ENCODE assay signal across 8 cellular contexts in genomic region chr13:27171244-27171829, GRCh38. TPM values are rescaled to one million over a fixed set of nuclear protein-coding genes. Genes with fewer than 3 reads are reported as not detected.
DNase-seq lines count a peak whose midpoint lies in the region; ATAC-seq and TF ChIP-seq lines count a peak whose summit lies in the region.

A gene with protein sequence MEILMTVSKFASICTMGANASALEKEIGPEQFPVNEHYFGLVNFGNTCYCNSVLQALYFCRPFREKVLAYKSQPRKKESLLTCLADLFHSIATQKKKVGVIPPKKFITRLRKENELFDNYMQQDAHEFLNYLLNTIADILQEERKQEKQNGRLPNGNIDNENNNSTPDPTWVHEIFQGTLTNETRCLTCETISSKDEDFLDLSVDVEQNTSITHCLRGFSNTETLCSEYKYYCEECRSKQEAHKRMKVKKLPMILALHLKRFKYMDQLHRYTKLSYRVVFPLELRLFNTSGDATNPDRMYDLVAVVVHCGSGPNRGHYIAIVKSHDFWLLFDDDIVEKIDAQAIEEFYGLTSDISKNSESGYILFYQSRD (minus strand): TSS chr13:27171811. CDS start chr13:27171639, 172 bp downstream.

- CTCF ChIA-PET in activated CD8-positive, alpha-beta T cell treated with anti-CD3 and anti-CD28 coated beads, Interleukin-2, amount 10 ng/mL, durations not matched to agents 7 days and 5 days (lab: Charles Lee): interaction anchor here (1.1 kb wide), 1 partner anchor 191 kb away, joined by 5 read pairs; no protein-coding TSS in a partner anchor

- H3K36me3 Mint-ChIP-seq in activated CD8-positive, alpha-beta T cell treated with anti-CD3 and anti-CD28 coated beads, Interleukin-2, amount 10 ng/mL, durations not matched to agents 7 days and 5 days (ENCODE audit: low read depth): peaks cover 5% of the 10 kb centered on the region

- H3K27me3 Mint-ChIP-seq in activated CD8-positive, alpha-beta T cell treated with anti-CD3 and anti-CD28 coated beads, Interleukin-2, amount 10 ng/mL, durations not matched to agents 7 days and 5 days (ENCODE audit: low read depth): no peaks in the 10 kb centered on the region

- peaks cover 46% of the 10 kb centered on the region for H3K4me1 Mint-ChIP-seq in activated CD8-positive, alpha-beta T cell treated with anti-CD3 and anti-CD28 coated beads, Interleukin-2, amount 10 ng/mL, durations not matched to agents 7 days and 5 days (ENCODE audit: low read depth)

- peak within 1 kb of the TSS; percentile 99 for H3K4me3 Mint-ChIP-seq in activated CD8-positive, alpha-beta T cell treated with anti-CD3 and anti-CD28 coated beads, Interleukin-2, amount 10 ng/mL, durations not matched to agents 7 days and 5 days

- TF ChIP-seq RAD21 in neural cell (conservative IDR thresholded peaks at IDR 0.05): no peak

- H2AFZ ChIP-seq in neural cell (ENCODE audit: low read depth, low read length): peak within 1 kb of the TSS; percentile 37

- TF ChIP-seq POLR2A in esophagus squamous epithelium (IDR thresholded peaks at IDR 0.05): peak in 2 of 4 donors; percentile 25 to 61

- H4K20me1 ChIP-seq in neural cell (ENCODE audit: insufficient read depth): peaks cover 7% of the 10 kb centered on the region

- TF ChIP-seq EP300 in neural cell (conservative IDR thresholded peaks at IDR 0.05; ENCODE audit: poor library complexity, severe bottlenecking): no peak

- H3K27me3 ChIP-seq in esophagus squamous epithelium (no peaks in the 10 kb centered on the region), neural cell (ENCODE audit: insufficient read depth, low read depth, low read length) (no peaks in the 10 kb centered on the region)

- POLR2A ChIA-PET in activated CD8-positive, alpha-beta T cell treated with anti-CD3 and anti-CD28 coated beads, Interleukin-2, amount 10 ng/mL, durations not matched to agents 7 days and 5 days (lab: Charles Lee): interaction anchor here (1.1 to 1.9 kb wide), 2 partner anchors 10 to 40 kb away, joined by 6 to 10 read pairs; no protein-coding TSS in a partner anchor

- no peaks in the 10 kb centered on the region for H3K9me3 ChIP-seq in esophagus squamous epithelium
- no peaks in the 10 kb centered on the region for H3K9me3 ChIP-seq in neural cell (ENCODE audit: low read length)

- H3K4me2 ChIP-seq in neural cell (ENCODE audit: low read length): peak within 1 kb of the TSS; percentile 81

- peak within 1 kb of the TSS; percentile 95 for H3K27ac Mint-ChIP-seq in activated CD8-positive, alpha-beta T cell treated with anti-CD3 and anti-CD28 coated beads, Interleukin-2, amount 10 ng/mL, durations not matched to agents 7 days and 5 days

- intact Hi-C loops in esophagus squamous epithelium (cut with DNase I): loop anchor here (10.0 kb wide), 2 partner anchors 83 to 187 kb away; partner anchors contain the start of gene RPL21

- no peaks in the 10 kb centered on the region for H3F3A ChIP-seq in neural cell (ENCODE audit: insufficient read depth, low read length, poor library complexity, severe bottlenecking)

- peak within 1 kb of the TSS; percentile 67 for H3K4me3 ChIP-seq in Jurkat, Clone E6-1 (ENCODE audit: low read length)
- H3K4me3 ChIP-seq in esophagus squamous epithelium (peak within 1 kb of the TSS; percentile 68 to 97 (median 89)), neural cell (ENCODE audit: low read length) (peak within 1 kb of the TSS; percentile 80)

- DNase-seq in GDM1 (lab: John Stamatoyannopoulos, UW) (peak; percentile 58), esophagus squamous epithelium (lab: John Stamatoyannopoulos, UW) (no peak), ureter (ENCODE audit: low spot score) (peak; percentile 57), NCI-H187 treated with DMSO at 0.1 percent for 48 hours (lab: John Stamatoyannopoulos, UW) (no peak)
- no peak for DNase-seq in Jurkat, Clone E6-1 (ENCODE audit: low read depth, low spot score)
- DNase-seq in activated CD8-positive, alpha-beta T cell treated with anti-CD3 and anti-CD28 coated beads, Interleukin-2, amount 10 ng/mL, durations not matched to agents 7 days and 5 days: no peak

- peak in 1 of 6 experiments; percentile 10 for TF ChIP-seq CTCF in esophagus squamous epithelium (IDR thresholded peaks at IDR 0.05)
- TF ChIP-seq CTCF in neural cell (IDR thresholded peaks at IDR 0.05; ENCODE audit: poor library complexity, severe bottlenecking): peak; percentile 47

- peak within 1 kb of the TSS; percentile 65 for H3K9ac ChIP-seq in neural cell (ENCODE audit: low read length)

- peaks cover 22 to 69% (median 27%) of the 10 kb centered on the region in 3 donors for H3K4me1 ChIP-seq in esophagus squamous epithelium

- no peaks in the 10 kb centered on the region for H3K9me3 Mint-ChIP-seq in activated CD8-positive, alpha-beta T cell treated with anti-CD3 and anti-CD28 coated beads, Interleukin-2, amount 10 ng/mL, durations not matched to agents 7 days and 5 days (ENCODE audit: insufficient read depth)

- H3K79me2 ChIP-seq in neural cell (replicated peaks; ENCODE audit: insufficient read depth, low read length): peaks cover 38% of the 10 kb centered on the region

- no peaks in the 10 kb centered on the region for H3K9me2 ChIP-seq in neural cell (ENCODE audit: insufficient read depth, low read length)

- peak; percentile 14 for ATAC-seq in GM21515 (IDR thresholded peaks at IDR 0.05; ENCODE audit: unreplicated experiment)
- no peak for ATAC-seq in activated CD8-positive, alpha-beta T cell treated with anti-CD3 and anti-CD28 coated beads, Interleukin-2, amount 10 ng/mL, durations not matched to agents 7 days and 5 days

- no CpG with 5 or more reads among the region's 88 CpGs for WGBS in esophagus squamous epithelium, 2 donors

- H3K36me3 ChIP-seq in esophagus squamous epithelium (no peaks in the 10 kb centered on the region), neural cell (ENCODE audit: insufficient read depth, low read length) (no peaks in the 10 kb centered on the region)

- H3K27ac ChIP-seq in esophagus squamous epithelium (peak within 1 kb of the TSS; percentile 94 to 98 (median 96)), neural cell (ENCODE audit: low read length) (peak within 1 kb of the TSS; percentile 45)

TF ChIP-seq in neural cell, 6 proteins besides CTCF, POLR2A, EP300 and RAD21:
- TF ChIP-seq TAF1 (IDR thresholded peaks at IDR 0.05; ENCODE audit: low read depth) (no peak), MXI1 (conservative IDR thresholded peaks at IDR 0.05; ENCODE audit: poor library complexity, severe bottlenecking) (no peak), SMC3 (conservative IDR thresholded peaks at IDR 0.05; ENCODE audit: poor library complexity) (no peak), POLR2AphosphoS5 (IDR thresholded peaks at IDR 0.05) (no peak), EZH2 (IDR thresholded peaks at IDR 0.05; ENCODE audit: borderline replicate concordance, insufficient read depth, low read length, poor library complexity, severe bottlenecking) (no peak), REST (IDR thresholded peaks at IDR 0.05; ENCODE audit: borderline replicate concordance) (no peak)
TF ChIP-seq in neural cell: peak in this region for 0.

RNA-seq across cellular contexts. Expression of the gene that starts here (rescaled TPM):
- polyA plus RNA-seq in Jurkat, Clone E6-1 (2012; ENCODE audit: insufficient read depth, insufficient read length): 14.1 TPM
- total RNA-seq in activated CD8-positive, alpha-beta T cell treated with anti-CD3 and anti-CD28 coated beads, Interleukin-2, amount 10 ng/mL, durations not matched to agents 7 days and 5 days: 10 to 100 TPM; 19.3 to 19.8 TPM
- total RNA-seq in esophagus squamous epithelium (10 to 100 TPM in 3 of 4 donors, 1 to 10 TPM in 1; 3.9 to 31.7 (median 13.6) TPM), ureter (25.5 TPM)
- polyA plus RNA-seq in neural cell: 22.1 and 26.2 TPM in 2 replicates
- 60.1 and 62.3 TPM in 2 replicates for polyA minus RNA-seq in neural cell

Comparison
In these comparisons a context has a peak if more than half of its experiments do, and no peak if none do; other contexts are left out.
1. DNase-seq: peak in GDM1 (single experiment) and ureter (single experiment); none in Jurkat, Clone E6-1 (single experiment), activated CD8-positive, alpha-beta T cell treated with anti-CD3 and anti-CD28 coated beads, Interleukin-2, amount 10 ng/mL, durations not matched to agents 7 days and 5 days (single experiment), esophagus squamous epithelium (single experiment) and NCI-H187 treated with DMSO at 0.1 percent for 48 hours (single experiment).
2. Peak in every context shown above with its lines, with median percentiles within 50 percentile points of each other: H3K4me3 ChIP-seq.